26 cellular contexts compared by ENCODE assay signal in the genomic region with DNA sequence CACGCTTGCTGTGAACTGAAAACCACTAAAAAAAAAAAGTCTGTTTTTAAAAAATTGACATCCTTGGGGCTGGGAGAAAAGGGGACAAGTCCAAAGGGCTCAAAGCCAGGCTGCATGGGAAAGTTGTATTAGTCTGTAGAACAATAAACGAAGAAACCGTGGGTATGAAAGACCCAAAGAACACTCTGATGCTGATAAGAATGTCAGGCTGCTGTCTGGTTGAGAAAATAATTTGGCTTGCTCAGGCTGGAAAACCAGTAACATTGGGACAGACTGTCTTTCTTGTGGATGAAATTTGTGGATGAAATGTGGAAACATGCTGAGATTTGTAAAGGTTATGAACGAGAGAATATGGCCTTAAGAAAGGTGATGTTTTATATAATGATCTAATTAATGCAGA.
"Had no signal": no experiment of that assay in that cellular context is flagged by ENCODE, and none has a peak within 500 bp of the region (broad histone marks: within the 10 kb centered on the region; RNA-seq: fewer than 3 reads in every experiment).

No MANE protein-coding gene starts in this region.

- H3K36me3 Mint-ChIP-seq: activated CD8-positive, alpha-beta memory T cell treated with anti-CD3 and anti-CD28 coated beads, Interleukin-2, amount 10 ng/mL, durations not matched to agents 7 days and 5 days; natural killer cell treated with Interleukin-12 subunit alpha and Interleukin-12 subunit beta and Interleukin-15 and Interleukin-18, amount 100 ng/mL, for 72 hours; stimulated activated memory B cell treated with anti-CD40 and anti-IgM and Interleukin-4, amounts not matched to agents 10 μg/mL and 1 μg/mL and 100 μg/mL, for 72 hours had no signal

- H3K27ac ChIP-seq: lower lobe of right lung, neutrophil, ovary, tibial nerve had no signal

- H3K4me3 Mint-ChIP-seq: activated CD4-positive, alpha-beta T cell treated with anti-CD3 and anti-CD28 coated beads for 36 hours; activated CD8-positive, alpha-beta memory T cell treated with anti-CD3 and anti-CD28 coated beads, Interleukin-2, amount 10 ng/mL, durations not matched to agents 7 days and 5 days; activated CD8-positive, alpha-beta T cell treated with anti-CD3 and anti-CD28 coated beads, Interleukin-2, amount 10 ng/mL, durations not matched to agents 7 days and 5 days; natural killer cell treated with Interleukin-12 subunit alpha and Interleukin-12 subunit beta and Interleukin-15 and Interleukin-18, amount 100 ng/mL, for 72 hours; stimulated activated memory B cell treated with anti-CD40 and anti-IgM and Interleukin-4, amounts not matched to agents 10 μg/mL and 1 μg/mL and 100 μg/mL, for 72 hours; stimulated activated naive CD8-positive, alpha-beta T cell treated with anti-CD3 and anti-CD28 coated beads, Interleukin-15, amount 100 ng/mL, for 72 hours; T-helper 2 cell treated with Interferon-gamma antibody and Interleukin-4, amounts not matched to agents 5 μg/mL and 100 μg/mL, for 36 hours had no signal

- H3K4me3 ChIP-seq: lower lobe of right lung, mucosa of descending colon, ovary, smooth muscle cell, tibial nerve had no signal

- ATAC-seq: activated CD8-positive, alpha-beta memory T cell treated with anti-CD3 and anti-CD28 coated beads, Interleukin-2, amount 10 ng/mL, durations not matched to agents 7 days and 5 days; activated CD8-positive, alpha-beta T cell treated with anti-CD3 and anti-CD28 coated beads, Interleukin-2, amount 10 ng/mL, durations not matched to agents 7 days and 5 days; lower lobe of right lung; mucosa of descending colon; natural killer cell treated with Interleukin-12 subunit alpha and Interleukin-12 subunit beta and Interleukin-15 and Interleukin-18, amount 100 ng/mL, for 72 hours; stimulated activated memory B cell treated with anti-CD40 and anti-IgM and Interleukin-4, amounts not matched to agents 10 μg/mL and 1 μg/mL and 100 μg/mL, for 72 hours had no signal

- H3K9me3 ChIP-seq: lower lobe of right lung, mucosa of descending colon, neutrophil, ovary, tibial nerve had no signal

- H3K27me3 ChIP-seq: neutrophil, ovary, tibial nerve had no signal

- DNase-seq: activated CD4-positive, alpha-beta T cell treated with anti-CD3 and anti-CD28 coated beads for 36 hours; activated CD4-positive, CD25-positive, alpha-beta regulatory T cell; activated CD8-positive, alpha-beta memory T cell treated with anti-CD3 and anti-CD28 coated beads, Interleukin-2, amount 10 ng/mL, durations not matched to agents 7 days and 5 days; activated CD8-positive, alpha-beta T cell treated with anti-CD3 and anti-CD28 coated beads, Interleukin-2, amount 10 ng/mL, durations not matched to agents 7 days and 5 days; activated T-cell treated with anti-CD3 and anti-CD28 coated beads, Interleukin-2, amount 50 U/mL, for 48 hours; cortex of kidney; head of caudate nucleus; lower lobe of right lung; mucosa of descending colon; ovary; retina; stimulated activated CD4-positive, alpha-beta T cell treated with anti-CD3 and anti-CD28 coated beads, Interleukin-1b, Interleukin-23, amount 100 ng/mL, for 48 hours; stimulated activated CD4-positive, alpha-beta T cell treated with anti-CD3 and anti-CD28 coated beads, Interleukin-4, amount 100 ng/mL, for 4 hours; stimulated activated CD8-positive, alpha-beta memory T cell treated with anti-CD3 and anti-CD28 coated beads, Interleukin-4, amount 100 ng/mL, for 48 hours; stimulated activated naive CD8-positive, alpha-beta T cell treated with anti-CD3 and anti-CD28 coated beads, Interleukin-15, amount 100 ng/mL, for 72 hours; substantia nigra; T-helper 1 cell had no signal

- H3K36me3 ChIP-seq: lower lobe of right lung, neutrophil, ovary, tibial nerve had no signal

- H3K9me3 Mint-ChIP-seq: activated T-helper 2 cell treated with anti-CD3 and anti-CD28 coated beads, Interferon-gamma antibody, Interleukin-2, Interleukin-4, amounts not matched to agents 10 μg/mL and 5 μg/mL and 100 μg/mL, durations not matched to agents 14 hours and 24 hours and 36 hours; natural killer cell treated with Interleukin-12 subunit alpha and Interleukin-12 subunit beta and Interleukin-15 and Interleukin-18, amount 100 ng/mL, for 72 hours; stimulated activated memory B cell treated with anti-CD40 and anti-IgM and Interleukin-4, amounts not matched to agents 10 μg/mL and 1 μg/mL and 100 μg/mL, for 72 hours; T-helper 2 cell treated with Interferon-gamma antibody and Interleukin-4, amounts not matched to agents 5 μg/mL and 100 μg/mL, for 36 hours had no signal

- H3K27ac Mint-ChIP-seq: activated CD4-positive, alpha-beta T cell treated with anti-CD3 and anti-CD28 coated beads for 36 hours; activated CD8-positive, alpha-beta memory T cell treated with anti-CD3 and anti-CD28 coated beads, Interleukin-2, amount 10 ng/mL, durations not matched to agents 7 days and 5 days; activated CD8-positive, alpha-beta T cell treated with anti-CD3 and anti-CD28 coated beads, Interleukin-2, amount 10 ng/mL, durations not matched to agents 7 days and 5 days; activated naive CD4-positive, alpha-beta T cell treated with anti-CD3 and anti-CD28 coated beads, Interleukin-2, amount 50 U/mL, for 72 hours; activated T-helper 2 cell treated with anti-CD3 and anti-CD28 coated beads, Interferon-gamma antibody, Interleukin-2, Interleukin-4, amounts not matched to agents 10 μg/mL and 5 μg/mL and 100 μg/mL, durations not matched to agents 14 hours and 24 hours and 36 hours; natural killer cell treated with Interleukin-12 subunit alpha and Interleukin-12 subunit beta and Interleukin-15 and Interleukin-18, amount 100 ng/mL, for 72 hours; progenitor cell of endocrine pancreas; stimulated activated memory B cell treated with anti-CD40 and anti-IgM and Interleukin-4, amounts not matched to agents 10 μg/mL and 1 μg/mL and 100 μg/mL, for 72 hours; stimulated activated naive CD8-positive, alpha-beta T cell treated with anti-CD3 and anti-CD28 coated beads, Interleukin-15, amount 100 ng/mL, for 72 hours; T-helper 2 cell treated with Interferon-gamma antibody and Interleukin-4, amounts not matched to agents 5 μg/mL and 100 μg/mL, for 36 hours had no signal

- H3K27me3 Mint-ChIP-seq: progenitor cell of endocrine pancreas; stimulated activated naive CD8-positive, alpha-beta T cell treated with anti-CD3 and anti-CD28 coated beads, Interleukin-15, amount 100 ng/mL, for 72 hours had no signal

- H3K4me1 Mint-ChIP-seq: activated CD8-positive, alpha-beta memory T cell treated with anti-CD3 and anti-CD28 coated beads, Interleukin-2, amount 10 ng/mL, durations not matched to agents 7 days and 5 days; stimulated activated memory B cell treated with anti-CD40 and anti-IgM and Interleukin-4, amounts not matched to agents 10 μg/mL and 1 μg/mL and 100 μg/mL, for 72 hours had no signal
